Comparison of ENCODE assay signal across 17 cellular contexts in the genomic region with DNA sequence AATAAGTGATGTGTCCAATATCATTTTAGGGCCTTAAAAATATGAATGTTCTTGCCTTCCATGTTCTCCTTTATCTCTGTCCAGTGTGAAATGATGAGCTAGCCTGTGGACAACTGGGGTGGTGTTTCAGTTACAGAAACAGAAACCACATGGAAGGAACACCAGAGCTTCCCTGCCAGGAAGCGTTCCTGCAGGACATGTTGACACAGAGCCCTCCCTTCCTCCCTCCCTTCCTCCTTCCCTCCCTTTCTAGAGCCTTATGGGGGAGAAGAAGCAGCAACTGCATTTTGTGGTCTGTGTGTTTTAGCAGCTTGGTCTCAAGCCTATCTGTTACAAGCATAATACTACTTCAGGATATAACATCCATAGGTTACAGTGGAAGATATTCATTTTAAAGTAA.
DNase-seq lines count a peak whose midpoint lies in the region; ATAC-seq, FAIRE-seq and TF ChIP-seq lines count a peak whose summit lies in the region.
"Had no signal": no experiment of that assay in that cellular context is flagged by ENCODE, and none has a peak within 500 bp of the region (broad histone marks: within the 10 kb centered on the region; RNA-seq: fewer than 3 reads in every experiment).

No MANE protein-coding gene starts in this region.

- FAIRE-seq in bronchial epithelial cell (lab: Jason Lieb, UNC): no peak
- FAIRE-seq: A549, GM12891 had no signal

- WGBS in heart right ventricle, 2 donors: 9 to 21% methylated on average over 1 of the region's 1 CpG

- TF ChIP-seq CTCF in heart right ventricle (IDR thresholded peaks at IDR 0.05): no peak
- TF ChIP-seq CTCF in right atrium auricular region (IDR thresholded peaks at IDR 0.05): no peak
- no peak for TF ChIP-seq CTCF in bronchial epithelial cell (IDR thresholded peaks at IDR 0.05; ENCODE audit: insufficient read depth, low read length, severe bottlenecking)
- TF ChIP-seq CTCF in left ventricle myocardium inferior (IDR thresholded peaks at IDR 0.05; ENCODE audit: borderline replicate concordance): no peak

- CTCF ChIA-PET in HEK293T (lab: Yijun Ruan, JAX): no interaction called here

- H3K36me3 ChIP-seq in heart right ventricle (no peaks in the 10 kb centered on the region), right atrium auricular region (no peaks in the 10 kb centered on the region), bronchial epithelial cell (ENCODE audit: control insufficient read depth, insufficient read depth, low read length) (no peaks in the 10 kb centered on the region), left ventricle myocardium inferior (no peaks in the 10 kb centered on the region)

- no peaks in the 10 kb centered on the region for H3K27me3 ChIP-seq in heart right ventricle
- no peaks in the 10 kb centered on the region for H3K27me3 ChIP-seq in right atrium auricular region
- H3K27me3 ChIP-seq in bronchial epithelial cell (ENCODE audit: control insufficient read depth, insufficient read depth, low read length): no peaks in the 10 kb centered on the region
- H3K27me3 ChIP-seq in left ventricle myocardium inferior (ENCODE audit: low read depth): no peaks in the 10 kb centered on the region

- H3K4me3 ChIP-seq in heart right ventricle (no peak overlapping the region), right atrium auricular region (no peak overlapping the region), bronchial epithelial cell (ENCODE audit: low read depth, low read length) (no peak overlapping the region), left ventricle myocardium inferior (no peak overlapping the region)
- H3K4me3 ChIP-seq: A549 had no signal

- H3K9me3 ChIP-seq in heart right ventricle (no peaks in the 10 kb centered on the region), right atrium auricular region (no peaks in the 10 kb centered on the region), left ventricle myocardium inferior (replicated peaks) (no peaks in the 10 kb centered on the region)
- H3K9me3 ChIP-seq: A549 had no signal

- peak in 6 of 8 donors; percentile 63 to 87 (median 68) for ATAC-seq in heart right ventricle
- ATAC-seq: A549, HCT116 had no signal

- intact Hi-C loops in heart right ventricle (cut with DNase I): no loop called here
- intact Hi-C loops in left ventricle myocardium inferior (cut with micrococcal nuclease): no loop called here

- DNase-seq in heart right ventricle: peak in 1 of 2 donors; percentile 12
- DNase-seq in right atrium auricular region (ENCODE audit: low spot score): no peak
- DNase-seq in bronchial epithelial cell (ENCODE audit: low read depth): peak; percentile 37
- no peak for DNase-seq in left ventricle myocardium inferior
- DNase-seq in T-helper 1 cell: no peak
- DNase-seq in NCI-H2196 (lab: John Stamatoyannopoulos, UW; ENCODE audit: unreplicated experiment): no peak
- DNase-seq in DMS153 treated with DMSO at 0.1 percent for 48 hours (lab: John Stamatoyannopoulos, UW; ENCODE audit: unreplicated experiment): no peak
- DNase-seq in HEK293T (ENCODE audit: extremely low spot score): no peak
- DNase-seq: activated CD4-positive, alpha-beta T cell treated with anti-CD3 and anti-CD28 coated beads for 1 hour; activated CD8-positive, alpha-beta memory T cell treated with anti-CD3 and anti-CD28 coated beads, Interleukin-2, amount 50 U/mL, for 4 hours; CD8-positive, alpha-beta memory T cell; NCI-H1105 treated with DMSO at 0.1 percent for 48 hours; SHP77; stimulated activated naive CD4-positive, alpha-beta T cell had no signal

- peaks cover 0 to 34% (median 8%) of the 10 kb centered on the region in 9 donors for H3K4me1 ChIP-seq in heart right ventricle
- peaks cover 0 to 9% of the 10 kb centered on the region in 2 donors for H3K4me1 ChIP-seq in right atrium auricular region
- peaks cover 39% of the 10 kb centered on the region for H3K4me1 ChIP-seq in left ventricle myocardium inferior
- H3K4me1 ChIP-seq: A549 had no signal

- H3K27ac ChIP-seq in heart right ventricle (peak overlapping the region in 1 of 10 donors; percentile 16), right atrium auricular region (peak overlapping the region in 1 of 2 donors; percentile 54), left ventricle myocardium inferior (replicated peaks) (peak overlapping the region; percentile 29)
- H3K27ac ChIP-seq: A549 had no signal

- POLR2A ChIA-PET in HEK293T (lab: Yijun Ruan, JAX): no interaction called here

TF ChIP-seq in HEK293T, 16 proteins besides CTCF, POLR2A, EP300 and RAD21:
- no peak for TF ChIP-seq LEF1 (IDR thresholded peaks at IDR 0.05; ENCODE audit: borderline replicate concordance)
- TF ChIP-seq NFRKB (IDR thresholded peaks at IDR 0.05): no peak
- TF ChIP-seq FOXM1 (IDR thresholded peaks at IDR 0.05; ENCODE audit: borderline replicate concordance): no peak
- TF ChIP-seq L3MBTL2 (conservative IDR thresholded peaks at IDR 0.05): no peak
- no peak for TF ChIP-seq FOXK2 (IDR thresholded peaks at IDR 0.05)
- no peak for TF ChIP-seq CTBP1 (IDR thresholded peaks at IDR 0.05; ENCODE audit: borderline replicate concordance)
- TF ChIP-seq HDGF (IDR thresholded peaks at IDR 0.05; ENCODE audit: borderline replicate concordance): no peak
- TF ChIP-seq, protein P1, sequence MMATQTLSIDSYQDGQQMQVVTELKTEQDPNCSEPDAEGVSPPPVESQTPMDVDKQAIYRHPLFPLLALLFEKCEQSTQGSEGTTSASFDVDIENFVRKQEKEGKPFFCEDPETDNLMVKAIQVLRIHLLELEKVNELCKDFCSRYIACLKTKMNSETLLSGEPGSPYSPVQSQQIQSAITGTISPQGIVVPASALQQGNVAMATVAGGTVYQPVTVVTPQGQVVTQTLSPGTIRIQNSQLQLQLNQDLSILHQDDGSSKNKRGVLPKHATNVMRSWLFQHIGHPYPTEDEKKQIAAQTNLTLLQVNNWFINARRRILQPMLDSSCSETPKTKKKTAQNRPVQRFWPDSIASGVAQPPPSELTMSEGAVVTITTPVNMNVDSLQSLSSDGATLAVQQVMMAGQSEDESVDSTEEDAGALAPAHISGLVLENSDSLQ (IDR thresholded peaks at IDR 0.05): no peak
- no peak for TF ChIP-seq FOXA1 (IDR thresholded peaks at IDR 0.05)
- TF ChIP-seq SP1 (IDR thresholded peaks at IDR 0.05): no peak
- no peak for TF ChIP-seq ZNF384 (IDR thresholded peaks at IDR 0.05)
- no peak for TF ChIP-seq ARNT (IDR thresholded peaks at IDR 0.05)
- no peak for TF ChIP-seq TARDBP (IDR thresholded peaks at IDR 0.05)
- TF ChIP-seq BHLHE40 (IDR thresholded peaks at IDR 0.05; ENCODE audit: borderline replicate concordance): no peak
